In the genomic region with DNA sequence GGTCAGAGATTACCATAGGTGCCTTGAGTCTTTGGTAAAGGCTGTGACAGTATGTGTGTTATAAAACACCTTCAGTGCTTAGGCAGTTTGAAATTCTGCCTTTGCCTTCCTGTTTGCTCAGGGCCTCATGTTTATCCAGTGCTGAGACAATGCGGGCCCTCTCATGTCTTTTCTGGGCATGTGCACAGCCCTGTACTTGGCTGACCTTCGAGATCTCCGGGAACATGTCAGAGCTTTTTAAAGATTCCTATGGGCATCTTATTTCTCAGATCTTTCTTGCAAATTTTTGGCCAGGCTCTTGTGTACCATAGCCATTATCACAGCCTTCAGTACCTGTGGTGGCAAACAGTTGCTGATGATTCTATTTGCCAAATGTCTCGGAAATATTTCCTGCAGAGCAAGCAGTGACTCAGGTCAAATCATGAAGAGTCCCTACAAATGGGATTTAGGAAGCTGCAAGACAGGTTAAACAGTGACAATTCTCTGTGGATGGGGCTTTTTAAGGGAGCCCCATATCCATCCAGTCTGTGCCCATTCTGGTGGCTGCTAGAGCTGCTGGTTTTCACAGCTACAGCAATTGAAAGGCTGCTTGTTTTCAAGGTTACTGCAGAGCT, we compare ENCODE assay signal across 17 cellular contexts. TPM values are rescaled to one million over a fixed set of nuclear protein-coding genes. Genes with fewer than 3 reads are reported as not detected.
DNase-seq lines count a peak whose midpoint lies in the region; ATAC-seq, FAIRE-seq and TF ChIP-seq lines count a peak whose summit lies in the region.
"Had no signal": no experiment of that assay in that cellular context is flagged by ENCODE, and none has a peak within 500 bp of the region (broad histone marks: within the 10 kb centered on the region; RNA-seq: fewer than 3 reads in every experiment).

No MANE protein-coding gene starts in this region.

- in situ Hi-C loops in G401 (cut with HindIII; ENCODE audit: low sequenced_read_pairs): no loop called here

- H4K20me1 ChIP-seq in PC-3 (ENCODE audit: low read length) (no peaks in the 10 kb centered on the region), smooth muscle cell (ENCODE audit: low read depth) (no peaks in the 10 kb centered on the region)

- 0 out of 2 replicates have a peak overlapping the region, but pooled peaks have one; percentile 2 for H3K4me3 ChIP-seq in PC-3 (ENCODE audit: low read length)
- H3K4me3 ChIP-seq in heart right ventricle: no peak overlapping the region
- no peak overlapping the region for H3K4me3 ChIP-seq in mucosa of rectum (ENCODE audit: low read length in 2 of 2)
- no peak overlapping the region for H3K4me3 ChIP-seq in smooth muscle cell

- FAIRE-seq in GM12892 (lab: Jason Lieb, UNC): no peak

- peak; percentile 94 for ATAC-seq in PC-3
- ATAC-seq in heart right ventricle: peak in 7 of 8 donors; percentile 43 to 92 (median 72)
- no peak for ATAC-seq in HG03432 (IDR thresholded peaks at IDR 0.05; ENCODE audit: unreplicated experiment)
- ATAC-seq: activated CD4-positive, CD25-positive, alpha-beta regulatory T cell treated with anti-CD3 and anti-CD28 coated beads, Interleukin-2, amount 50 U/mL, for 24 hours; stimulated activated effector memory CD8-positive, alpha-beta T cell treated with anti-CD3 and anti-CD28 coated beads, Interleukin-12 subunit alpha, Interleukin-12 subunit beta, amount 100 ng/mL, for 72 hours had no signal

- H3K4me2 ChIP-seq in PC-3 (ENCODE audit: low read length) (peak overlapping the region; percentile 63), smooth muscle cell (no peak overlapping the region)

- no peaks in the 10 kb centered on the region for H3K27me3 ChIP-seq in PC-3 (ENCODE audit: low read length)
- H3K27me3 ChIP-seq in heart right ventricle: no peaks in the 10 kb centered on the region
- H3K27me3 ChIP-seq in mucosa of rectum (ENCODE audit: control insufficient read depth in 2 of 2, insufficient read depth in 2 of 2, low read length in 2 of 2): no peaks in the 10 kb centered on the region
- no peaks in the 10 kb centered on the region for H3K27me3 ChIP-seq in smooth muscle cell (ENCODE audit: low read depth)

- DNase-seq in G401 (ENCODE audit: low spot score): peak; percentile 45
- peak; percentile 65 for DNase-seq in PC-3
- DNase-seq in heart right ventricle: no peak
- no peak for DNase-seq in GM12892 (ENCODE audit: insufficient read length)
- no peak for DNase-seq in NCI-H1092 (lab: John Stamatoyannopoulos, UW)
- DNase-seq in smooth muscle cell (lab: John Stamatoyannopoulos, UW; ENCODE audit: unreplicated experiment): no peak
- DNase-seq: activated CD8-positive, alpha-beta memory T cell treated with anti-CD3 and anti-CD28 coated beads, Interleukin-2, amount 50 U/mL, for 4 hours; activated naive CD8-positive, alpha-beta T cell treated with anti-CD3 and anti-CD28 coated beads for 36 hours; KBM-7; NCI-H2107; stimulated activated CD4-positive, alpha-beta T cell treated with anti-CD3 and anti-CD28 coated beads, Interleukin-2, amount 100 ng/mL, for 48 hours had no signal

- TF ChIP-seq CTCF in PC-3 (conservative IDR thresholded peaks at IDR 0.05; ENCODE audit: low read depth, low read length) (no peak), heart right ventricle (IDR thresholded peaks at IDR 0.05) (no peak), smooth muscle cell (IDR thresholded peaks at IDR 0.05; ENCODE audit: borderline replicate concordance, insufficient read depth, poor library complexity, severe bottlenecking) (no peak)

- H3K27ac ChIP-seq in PC-3 (ENCODE audit: low read length): peak overlapping the region; percentile 36
- peak overlapping the region in 5 of 10 donors; percentile 5 to 52 (median 25) for H3K27ac ChIP-seq in heart right ventricle
- H3K27ac ChIP-seq in mucosa of rectum (ENCODE audit: low read depth in 2 of 2, low read length in 2 of 2): peak overlapping the region; percentile 74 to 75
- no peak overlapping the region for H3K27ac ChIP-seq in smooth muscle cell (ENCODE audit: low read depth)

- no peak for TF ChIP-seq POLR2A in GM12892 (IDR thresholded peaks at IDR 0.05; ENCODE audit: low read depth, low read length)

- no peaks in the 10 kb centered on the region for H3K36me3 ChIP-seq in PC-3 (ENCODE audit: low read depth, low read length)
- H3K36me3 ChIP-seq in heart right ventricle: no peaks in the 10 kb centered on the region
- H3K36me3 ChIP-seq in mucosa of rectum (ENCODE audit: control insufficient read depth in 2 of 2, insufficient read depth in 2 of 2, low read length in 2 of 2): no peaks in the 10 kb centered on the region
- no peaks in the 10 kb centered on the region for H3K36me3 ChIP-seq in smooth muscle cell (ENCODE audit: low read depth)

- no peak overlapping the region for H3K9ac ChIP-seq in PC-3 (ENCODE audit: low read length)
- H3K9ac ChIP-seq in mucosa of rectum (ENCODE audit: low read depth in 1 of 2, low read length in 2 of 2): no peak overlapping the region
- no peak overlapping the region for H3K9ac ChIP-seq in smooth muscle cell (ENCODE audit: low read depth)

- CTCF ChIA-PET in PC-3 (lab: Charles Lee): no interaction called here

- H3F3A ChIP-seq in PC-3 (ENCODE audit: low read length, unreplicated experiment): no peaks in the 10 kb centered on the region
- H3F3A ChIP-seq in smooth muscle cell (ENCODE audit: low read depth): no peaks in the 10 kb centered on the region

- POLR2A ChIA-PET in PC-3 (lab: Charles Lee; ENCODE audit: unreplicated experiment): no interaction called here

- H3K79me2 ChIP-seq in PC-3 (ENCODE audit: low read length) (no peaks in the 10 kb centered on the region), smooth muscle cell (ENCODE audit: low read depth) (no peaks in the 10 kb centered on the region)

- H2AFZ ChIP-seq in PC-3 (ENCODE audit: low read length): peak overlapping the region; percentile 62
- no peak overlapping the region for H2AFZ ChIP-seq in smooth muscle cell (ENCODE audit: low read depth)

- intact Hi-C loops in PC-3 (cut with micrococcal nuclease) (no loop called here), heart right ventricle (cut with DNase I) (no loop called here)

- H3K9me3 ChIP-seq in PC-3 (ENCODE audit: low read length) (no peaks in the 10 kb centered on the region), heart right ventricle (peaks cover 0 to 5% (median 0%) of the 10 kb centered on the region in 11 donors), mucosa of rectum (ENCODE audit: control insufficient read depth in 2 of 2, low read length in 2 of 2) (no peaks in the 10 kb centered on the region), smooth muscle cell (replicated peaks; ENCODE audit: low read depth) (no peaks in the 10 kb centered on the region)

- BruUV-seq in PC-3 (replicated peaks; lab: Mats Ljungman, UMichigan): no TSS peak

- peaks cover 14% of the 10 kb centered on the region for H3K4me1 ChIP-seq in PC-3 (ENCODE audit: insufficient read depth, low read length)
- H3K4me1 ChIP-seq in heart right ventricle: peaks cover 0 to 9% (median 0%) of the 10 kb centered on the region in 9 donors
- peaks cover 9 to 19% of the 10 kb centered on the region in 2 donors for H3K4me1 ChIP-seq in mucosa of rectum (ENCODE audit: control insufficient read depth in 2 of 2, insufficient read depth in 2 of 2, low read length in 2 of 2)
- H3K4me1 ChIP-seq in smooth muscle cell (ENCODE audit: low read depth): peaks cover 4% of the 10 kb centered on the region

- 36 to 49% methylated on average over 4 of the region's 4 CpGs for WGBS in heart right ventricle, 2 donors
- 92% methylated on average over 4 of the region's 4 CpGs for WGBS in smooth muscle cell (ENCODE audit: low lambda C conversion rate)

- no peaks in the 10 kb centered on the region for H3K9me2 ChIP-seq in PC-3 (replicated peaks; ENCODE audit: low read length)

RNA-seq across cellular contexts. Expression of a gene that starts 42.1 kb away (rescaled TPM):
- total RNA-seq in G401 (2014; rRNA removed; shearing (Covaris generic)): not detected in 2 replicates
- total RNA-seq in PC-3 (2014; rRNA removed): 5.0 TPM in 2 replicates
- 1 to 10 TPM; 1.2 to 6.1 (median 3.4) TPM for total RNA-seq in heart right ventricle
- 1 to 10 TPM in 1 of 2 donors, under 1 TPM in 1; 0.61 to 2.9 TPM for polyA plus RNA-seq in heart right ventricle
- polyA plus RNA-seq in GM12892 (2012; ENCODE audit: missing spikeins): 0.13 TPM
- 5.2 TPM in 2 replicates for total RNA-seq in smooth muscle cell
- polyA plus RNA-seq in smooth muscle cell: 0.80 and 1.6 TPM in 2 replicates
- total RNA-seq: myocyte had no signal
- polyA plus RNA-seq: fibroblast of lung had no signal

Comparison
In these comparisons a context has a peak if more than half of its experiments do, and no peak if none do; other contexts are left out.
1. DNase-seq: peak in G401 (single experiment) and PC-3 (single experiment); none in heart right ventricle (0 of 2), GM12892 (single experiment), NCI-H1092 (single experiment) and smooth muscle cell (single experiment).